Comparison of ENCODE assay signal across 1 cellular context in genomic region chr9:752201-752600, GRCh38.
TF ChIP-seq lines count a peak whose summit lies in the region.

No MANE protein-coding gene starts in this region.

TF ChIP-seq in SK-N-SH, 30 proteins besides CTCF, POLR2A, EP300 and RAD21 (continued from another document):
- TF ChIP-seq CHD2 (IDR thresholded peaks at IDR 0.05; ENCODE audit: low read length, partially characterized antibody) (no peak), IRF3 (IDR thresholded peaks at IDR 0.05; ENCODE audit: low read depth, low read length) (no peak), MEF2A (IDR thresholded peaks at IDR 0.05; ENCODE audit: borderline replicate concordance, low read depth) (peak; percentile 31; the same call in 1 of the 2 replicates), MXI1 (IDR thresholded peaks at IDR 0.05; ENCODE audit: low read depth, low read length) (no peak), GABPA (IDR thresholded peaks at IDR 0.05; ENCODE audit: low read depth) (no peak), POLR2AphosphoS5 (IDR thresholded peaks at IDR 0.05; ENCODE audit: low read depth, low read length) (no peak), NFIC (IDR thresholded peaks at IDR 0.05; ENCODE audit: borderline replicate concordance) (no peak), REST (IDR thresholded peaks at IDR 0.05; ENCODE audit: low read depth, low read length) (no peak)
- TF ChIP-seq, protein P1, sequence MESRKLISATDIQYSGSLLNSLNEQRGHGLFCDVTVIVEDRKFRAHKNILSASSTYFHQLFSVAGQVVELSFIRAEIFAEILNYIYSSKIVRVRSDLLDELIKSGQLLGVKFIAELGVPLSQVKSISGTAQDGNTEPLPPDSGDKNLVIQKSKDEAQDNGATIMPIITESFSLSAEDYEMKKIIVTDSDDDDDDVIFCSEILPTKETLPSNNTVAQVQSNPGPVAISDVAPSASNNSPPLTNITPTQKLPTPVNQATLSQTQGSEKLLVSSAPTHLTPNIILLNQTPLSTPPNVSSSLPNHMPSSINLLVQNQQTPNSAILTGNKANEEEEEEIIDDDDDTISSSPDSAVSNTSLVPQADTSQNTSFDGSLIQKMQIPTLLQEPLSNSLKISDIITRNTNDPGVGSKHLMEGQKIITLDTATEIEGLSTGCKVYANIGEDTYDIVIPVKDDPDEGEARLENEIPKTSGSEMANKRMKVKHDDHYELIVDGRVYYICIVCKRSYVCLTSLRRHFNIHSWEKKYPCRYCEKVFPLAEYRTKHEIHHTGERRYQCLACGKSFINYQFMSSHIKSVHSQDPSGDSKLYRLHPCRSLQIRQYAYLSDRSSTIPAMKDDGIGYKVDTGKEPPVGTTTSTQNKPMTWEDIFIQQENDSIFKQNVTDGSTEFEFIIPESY (IDR thresholded peaks at IDR 0.05; ENCODE audit: borderline replicate concordance, low read depth), result no peak
TF ChIP-seq in SK-N-SH: peak in this region for 4.
